ENCODE assay signal across 1 cellular context in the genomic region with DNA sequence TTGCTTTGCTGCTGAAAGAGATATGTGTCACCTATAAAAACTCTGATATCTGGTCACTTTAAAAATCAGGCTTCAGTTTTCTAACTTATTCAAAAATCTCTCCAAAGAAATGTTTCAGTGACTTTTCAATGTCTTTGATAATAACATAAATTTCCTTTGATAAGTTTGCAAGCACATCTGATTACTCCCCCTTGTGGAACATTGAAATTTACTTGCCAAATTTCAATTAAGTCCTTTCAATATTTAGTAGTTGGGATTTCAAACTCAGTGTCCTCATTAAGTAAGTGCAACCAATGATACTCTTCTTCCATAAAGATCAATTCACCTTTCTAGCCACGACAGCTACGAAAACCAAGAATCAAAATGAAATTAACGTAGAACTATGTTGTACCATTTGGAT.
TF ChIP-seq lines count a peak whose summit lies in the region.

No MANE protein-coding gene starts in this region.

TF ChIP-seq in WTC11, 78 proteins besides CTCF, POLR2A, EP300 and RAD21 (continued from another document):
- no peak for TF ChIP-seq E2F4 (CRISPR knock-in tag; IDR thresholded peaks at IDR 0.05; ENCODE audit: borderline replicate concordance, low read depth)
- no peak for TF ChIP-seq MLX (CRISPR knock-in tag; IDR thresholded peaks at IDR 0.05)
- no peak for TF ChIP-seq GABPB1 (CRISPR knock-in tag; IDR thresholded peaks at IDR 0.05)
- TF ChIP-seq E2F1 (CRISPR knock-in tag; IDR thresholded peaks at IDR 0.05) = no peak
- TF ChIP-seq ZNF423 (CRISPR knock-in tag; IDR thresholded peaks at IDR 0.05) = no peak
- no peak for TF ChIP-seq GTF2I (CRISPR knock-in tag; conservative IDR thresholded peaks at IDR 0.05)
- no peak for TF ChIP-seq FOXJ3 (CRISPR knock-in tag; IDR thresholded peaks at IDR 0.05; ENCODE audit: borderline replicate concordance)
- TF ChIP-seq ATF1 (CRISPR knock-in tag; IDR thresholded peaks at IDR 0.05) = no peak
- no peak for TF ChIP-seq ZNF281 (CRISPR knock-in tag; IDR thresholded peaks at IDR 0.05)
- TF ChIP-seq ZNF671 (CRISPR knock-in tag; IDR thresholded peaks at IDR 0.05) = no peak
